Comparison of ENCODE assay signal across 8 cellular contexts in the genomic region with DNA sequence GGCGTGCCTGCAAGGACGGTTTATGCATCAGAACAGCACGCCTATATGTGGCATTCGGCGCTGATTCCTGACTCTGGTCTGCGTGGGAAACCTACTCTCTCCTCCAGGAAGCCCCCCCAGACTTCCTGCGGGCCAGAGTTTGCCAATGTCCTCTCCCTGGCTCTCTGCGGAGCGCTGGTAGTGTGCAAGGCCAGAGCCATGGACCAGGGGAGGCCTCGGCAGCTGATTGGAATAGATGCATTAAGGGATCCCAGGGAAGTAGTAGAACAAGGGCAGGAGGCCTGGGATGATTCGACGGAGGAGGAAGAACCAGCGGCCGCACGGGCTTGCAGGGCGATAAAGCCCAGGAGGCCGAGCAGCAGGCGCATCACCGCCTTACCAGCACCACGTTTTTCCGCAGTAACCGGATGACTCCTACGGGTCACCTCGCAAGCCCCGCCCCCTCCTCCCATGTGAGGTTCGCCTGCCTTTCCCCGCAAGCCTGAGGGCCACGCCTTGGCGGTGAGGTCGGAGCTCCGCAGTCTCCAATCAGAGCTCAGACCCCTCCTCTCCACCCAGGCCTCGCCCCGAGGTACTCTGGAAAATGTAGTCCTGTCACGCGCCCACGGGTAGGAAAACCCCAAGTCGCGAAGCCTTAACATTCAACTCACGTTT.
DNase-seq lines count a peak whose midpoint lies in the region; ATAC-seq lines count a peak whose summit lies in the region.

No MANE protein-coding gene starts in this region.

- H3K4me1 ChIP-seq in adipocyte (ENCODE audit: control insufficient read depth, insufficient read depth, low read length) = peaks cover 23% of the 10 kb centered on the region

- H3K9ac ChIP-seq in adipocyte (ENCODE audit: low read length) = no peak overlapping the region

- H3K4me3 ChIP-seq in adipocyte (ENCODE audit: low read length) (peak overlapping the region; percentile 57), iPS-11a (ENCODE audit: low read depth, low read length) (peak overlapping the region; percentile 4)

- H3K9me3 ChIP-seq in adipocyte (ENCODE audit: control insufficient read depth, low read length) = no peaks in the 10 kb centered on the region

- DNase-seq in ELF-1 (ENCODE audit: low read depth, low spot score) = peak; percentile 97
- DNase-seq in SIG-M5 treated with dmso at 0.1 percent for 504 hours (lab: John Stamatoyannopoulos, UW; ENCODE audit: unreplicated experiment) = peak; percentile 93
- DNase-seq in adipocyte (ENCODE audit: low read depth) = no peak
- peak; percentile 49 to 73 for DNase-seq in stimulated activated CD4-positive, alpha-beta T cell treated with anti-CD3 and anti-CD28 coated beads, Interleukin-1b, Interleukin-23, amount 100 ng/mL, for 4 hours (ENCODE audit: low read depth in 2 of 2)

- no peaks in the 10 kb centered on the region for H3K27me3 ChIP-seq in adipocyte (replicated peaks; ENCODE audit: control insufficient read depth, insufficient read depth, low read length)

- ATAC-seq in HG02763 (IDR thresholded peaks at IDR 0.05; ENCODE audit: unreplicated experiment) (no peak), HG02623 (IDR thresholded peaks at IDR 0.05; ENCODE audit: unreplicated experiment) (no peak), HG02798 (IDR thresholded peaks at IDR 0.05; ENCODE audit: poor library complexity, unreplicated experiment) (no peak)

- no peaks in the 10 kb centered on the region for H3K36me3 ChIP-seq in adipocyte (ENCODE audit: control insufficient read depth, insufficient read depth, low read length, severe bottlenecking)
